In the genomic region with DNA sequence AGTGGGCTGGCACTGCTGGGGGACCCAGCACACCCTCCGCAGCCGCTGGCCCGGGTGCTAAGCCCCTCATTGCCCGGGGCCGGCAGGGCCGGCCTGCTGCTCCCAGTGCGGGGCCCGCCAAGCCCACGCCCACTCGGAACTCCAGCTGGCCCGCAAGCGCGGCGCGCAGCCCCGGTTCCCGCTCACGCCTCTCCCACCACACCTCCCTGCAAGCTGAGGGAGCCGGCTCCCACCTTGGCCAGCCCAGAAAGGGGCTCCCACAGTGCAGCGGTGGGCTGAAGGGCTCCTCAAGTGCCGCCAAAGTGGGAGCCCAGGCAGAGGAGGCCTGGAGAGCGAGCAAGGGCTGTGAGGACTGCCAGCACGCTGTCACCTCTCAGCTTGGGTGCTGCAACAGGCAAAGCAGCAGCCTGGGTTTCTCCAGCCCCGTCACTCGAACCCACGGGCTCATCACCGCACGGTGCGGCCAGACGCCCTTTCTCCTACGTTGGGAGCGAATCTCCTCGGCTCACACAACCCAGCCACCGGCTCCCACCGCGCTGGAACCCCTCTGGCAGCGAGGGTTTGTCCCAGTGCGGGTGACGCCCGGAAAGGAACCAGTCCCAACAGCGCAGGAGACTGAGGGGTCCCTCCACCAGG, we compare ENCODE assay signal across 8 cellular contexts. TPM values are rescaled to one million over a fixed set of nuclear protein-coding genes. Genes with fewer than 3 reads are reported as not detected.
DNase-seq lines count a peak whose midpoint lies in the region; ATAC-seq and TF ChIP-seq lines count a peak whose summit lies in the region.
"Not testable (repeated sequence)": the region's sequence is repeated elsewhere in the genome, so short reads cannot be mapped to it uniquely, and the experiment has no call there.

No MANE protein-coding gene starts in this region.

- not testable (repeated sequence) for H3K9me3 Mint-ChIP-seq in activated naive CD8-positive, alpha-beta T cell treated with anti-CD3 and anti-CD28 coated beads, Interleukin-2, amount 10 ng/mL, durations not matched to agents 7 days and 5 days; natural killer cell treated with Interleukin-12 subunit alpha and Interleukin-12 subunit beta and Interleukin-15 and Interleukin-18, amount 100 ng/mL, for 72 hours; stimulated activated naive CD8-positive, alpha-beta T cell treated with anti-CD3 and anti-CD28 coated beads, Interleukin-15, Interleukin-2, amounts not matched to agents 100 ng/mL and 50 ng/mL, for 24 hours

- H3K27ac ChIP-seq in foreskin keratinocyte = peak overlapping the region; percentile 73

- not testable (repeated sequence) for H3K27me3 ChIP-seq in foreskin keratinocyte

- H3K9ac ChIP-seq in ES-I3 (ENCODE audit: low read depth, low read length) = peak overlapping the region; percentile 100

- H3K4me1 ChIP-seq in ES-I3 (ENCODE audit: insufficient read depth, low read length); foreskin keratinocyte: not testable (repeated sequence)

- H3K27ac Mint-ChIP-seq in activated naive CD8-positive, alpha-beta T cell treated with anti-CD3 and anti-CD28 coated beads, Interleukin-2, amount 10 ng/mL, durations not matched to agents 7 days and 5 days = peak overlapping the region; percentile 95
- peak overlapping the region; percentile 92 to 96 for H3K27ac Mint-ChIP-seq in natural killer cell treated with Interleukin-12 subunit alpha and Interleukin-12 subunit beta and Interleukin-15 and Interleukin-18, amount 100 ng/mL, for 72 hours
- H3K27ac Mint-ChIP-seq in stimulated activated naive CD8-positive, alpha-beta T cell treated with anti-CD3 and anti-CD28 coated beads, Interleukin-15, Interleukin-2, amounts not matched to agents 100 ng/mL and 50 ng/mL, for 24 hours = peak overlapping the region; percentile 92

- peak overlapping the region; percentile 93 for H3K4me3 Mint-ChIP-seq in activated naive CD8-positive, alpha-beta T cell treated with anti-CD3 and anti-CD28 coated beads, Interleukin-2, amount 10 ng/mL, durations not matched to agents 7 days and 5 days
- H3K4me3 Mint-ChIP-seq in natural killer cell treated with Interleukin-12 subunit alpha and Interleukin-12 subunit beta and Interleukin-15 and Interleukin-18, amount 100 ng/mL, for 72 hours = peak overlapping the region; percentile 95
- H3K4me3 Mint-ChIP-seq in stimulated activated naive CD8-positive, alpha-beta T cell treated with anti-CD3 and anti-CD28 coated beads, Interleukin-15, Interleukin-2, amounts not matched to agents 100 ng/mL and 50 ng/mL, for 24 hours = peak overlapping the region; percentile 89

- peak; percentile 47 for DNase-seq in SIG-M5 treated with dmso at 0.1 percent for 504 hours (lab: John Stamatoyannopoulos, UW; ENCODE audit: unreplicated experiment)
- not testable (repeated sequence) for DNase-seq in activated naive CD8-positive, alpha-beta T cell treated with anti-CD3 and anti-CD28 coated beads, Interleukin-2, amount 10 ng/mL, durations not matched to agents 7 days and 5 days; foreskin keratinocyte; natural killer cell treated with Interleukin-12 subunit alpha and Interleukin-12 subunit beta and Interleukin-15 and Interleukin-18, amount 100 ng/mL, for 72 hours (ENCODE audit: low spot score)

- POLR2A ChIA-PET in activated naive CD8-positive, alpha-beta T cell treated with anti-CD3 and anti-CD28 coated beads, Interleukin-2, amount 10 ng/mL, durations not matched to agents 7 days and 5 days (lab: Charles Lee) = interaction anchor here (0.6 to 6.3 kb wide), 10 partner anchors 10 to 1129 kb away, joined by 3 to 56 read pairs (median 6); a partner anchor contains a TSS

- H3K36me3 ChIP-seq in ES-I3 (ENCODE audit: insufficient read depth, low read length) = not testable (repeated sequence)

- TF ChIP-seq CTCF in foreskin keratinocyte (conservative IDR thresholded peaks at IDR 0.05) = not testable (repeated sequence)

- peaks cover 10% of the 10 kb centered on the region for H3K36me3 Mint-ChIP-seq in activated naive CD8-positive, alpha-beta T cell treated with anti-CD3 and anti-CD28 coated beads, Interleukin-2, amount 10 ng/mL, durations not matched to agents 7 days and 5 days
- not testable (repeated sequence) for H3K36me3 Mint-ChIP-seq in natural killer cell treated with Interleukin-12 subunit alpha and Interleukin-12 subunit beta and Interleukin-15 and Interleukin-18, amount 100 ng/mL, for 72 hours
- peaks cover 28% of the 10 kb centered on the region for H3K36me3 Mint-ChIP-seq in stimulated activated naive CD8-positive, alpha-beta T cell treated with anti-CD3 and anti-CD28 coated beads, Interleukin-15, Interleukin-2, amounts not matched to agents 100 ng/mL and 50 ng/mL, for 24 hours (ENCODE audit: low read depth)

- not testable (repeated sequence) for H3K9me3 ChIP-seq in ES-I3 (ENCODE audit: control insufficient read depth, insufficient read depth, low read length)

- not testable (repeated sequence) for H3K27me3 Mint-ChIP-seq in activated naive CD8-positive, alpha-beta T cell treated with anti-CD3 and anti-CD28 coated beads, Interleukin-2, amount 10 ng/mL, durations not matched to agents 7 days and 5 days; natural killer cell treated with Interleukin-12 subunit alpha and Interleukin-12 subunit beta and Interleukin-15 and Interleukin-18, amount 100 ng/mL, for 72 hours; stimulated activated naive CD8-positive, alpha-beta T cell treated with anti-CD3 and anti-CD28 coated beads, Interleukin-15, Interleukin-2, amounts not matched to agents 100 ng/mL and 50 ng/mL, for 24 hours

- H3K4me1 Mint-ChIP-seq in activated naive CD8-positive, alpha-beta T cell treated with anti-CD3 and anti-CD28 coated beads, Interleukin-2, amount 10 ng/mL, durations not matched to agents 7 days and 5 days = peaks cover 29% of the 10 kb centered on the region
- peaks cover 26 to 28% of the 10 kb centered on the region in 2 donors for H3K4me1 Mint-ChIP-seq in natural killer cell treated with Interleukin-12 subunit alpha and Interleukin-12 subunit beta and Interleukin-15 and Interleukin-18, amount 100 ng/mL, for 72 hours (ENCODE audit: low read depth in 2 of 2)
- peaks cover 44% of the 10 kb centered on the region for H3K4me1 Mint-ChIP-seq in stimulated activated naive CD8-positive, alpha-beta T cell treated with anti-CD3 and anti-CD28 coated beads, Interleukin-15, Interleukin-2, amounts not matched to agents 100 ng/mL and 50 ng/mL, for 24 hours (ENCODE audit: low read depth)

- ATAC-seq in GM21717 (IDR thresholded peaks at IDR 0.05; ENCODE audit: unreplicated experiment) (peak; percentile 25), HG03378 (IDR thresholded peaks at IDR 0.05; ENCODE audit: unreplicated experiment) (peak; percentile 30), foreskin keratinocyte (peak; percentile 30)
- ATAC-seq in activated naive CD8-positive, alpha-beta T cell treated with anti-CD3 and anti-CD28 coated beads, Interleukin-2, amount 10 ng/mL, durations not matched to agents 7 days and 5 days (ENCODE audit: low read depth) = peak; percentile 5
- ATAC-seq in natural killer cell treated with Interleukin-12 subunit alpha and Interleukin-12 subunit beta and Interleukin-15 and Interleukin-18, amount 100 ng/mL, for 72 hours = peak in 1 of 2 donors; percentile 22

RNA-seq across cellular contexts. Expression of a gene that starts 0.4 kb away (rescaled TPM):
- 10 to 100 TPM; 27.4 to 28.5 TPM for total RNA-seq in activated naive CD8-positive, alpha-beta T cell treated with anti-CD3 and anti-CD28 coated beads, Interleukin-2, amount 10 ng/mL, durations not matched to agents 7 days and 5 days
- 12.9 and 15.8 TPM in 2 replicates for total RNA-seq in foreskin keratinocyte
- 7.9 and 8.7 TPM in 2 replicates for polyA plus RNA-seq in foreskin keratinocyte
- 10 to 100 TPM; 25.1 to 28.8 TPM for total RNA-seq in natural killer cell treated with Interleukin-12 subunit alpha and Interleukin-12 subunit beta and Interleukin-15 and Interleukin-18, amount 100 ng/mL, for 72 hours

RNA-seq across cellular contexts. Expression of a gene that starts 0.7 kb away (rescaled TPM):
- total RNA-seq in activated naive CD8-positive, alpha-beta T cell treated with anti-CD3 and anti-CD28 coated beads, Interleukin-2, amount 10 ng/mL, durations not matched to agents 7 days and 5 days = 10 to 100 TPM; 23.3 to 27.4 TPM
- 5.9 and 6.3 TPM in 2 replicates for total RNA-seq in foreskin keratinocyte
- polyA plus RNA-seq in foreskin keratinocyte = 1.7 and 2.1 TPM in 2 replicates
- total RNA-seq in natural killer cell treated with Interleukin-12 subunit alpha and Interleukin-12 subunit beta and Interleukin-15 and Interleukin-18, amount 100 ng/mL, for 72 hours = 10 to 100 TPM; 21.1 to 25.1 TPM
